In genomic region chr2:122191331-122191730, GRCh38 we compare ENCODE assay signal across 8 cellular contexts.
A peak's percentile ranks its signal among the peaks of the same experiment; 100 is the strongest.
DNase-seq lines count a peak whose midpoint lies in the region; ATAC-seq and TF ChIP-seq lines count a peak whose summit lies in the region.

No MANE protein-coding gene starts in this region.

- H3K4me3 ChIP-seq in colonic mucosa: no peak overlapping the region
- no peak overlapping the region for H3K4me3 ChIP-seq in uterus

- DNase-seq in COLO668 (lab: John Stamatoyannopoulos, UW; ENCODE audit: unreplicated experiment) (peak; percentile 29), GM19238 (ENCODE audit: insufficient read length, low spot score) (peak; percentile 13), NCI-H1694 (lab: John Stamatoyannopoulos, UW) (peak; percentile 80), colonic mucosa (peak; percentile 21), renal cortical epithelial cell (ENCODE audit: low read depth) (peak; percentile 66), uterus (no peak)
- DNase-seq in activated CD4-positive, alpha-beta T cell treated with anti-CD3 and anti-CD28 coated beads, Interleukin-2, amount 50 U/mL, for 4 hours: no peak

- TF ChIP-seq POLR2A in uterus (IDR thresholded peaks at IDR 0.05): no peak

- H3K27me3 ChIP-seq in colonic mucosa (no peaks in the 10 kb centered on the region), uterus (no peaks in the 10 kb centered on the region)

- no peaks in the 10 kb centered on the region for H3K36me3 ChIP-seq in colonic mucosa
- no peaks in the 10 kb centered on the region for H3K36me3 ChIP-seq in uterus

- intact Hi-C loops in colonic mucosa (cut with DNase I): no loop called here
- intact Hi-C loops in uterus (cut with DNase I; ENCODE audit: low total_unique reads): no loop called here

- H3K9me3 ChIP-seq in colonic mucosa (no peaks in the 10 kb centered on the region), uterus (no peaks in the 10 kb centered on the region)

- H3K4me1 ChIP-seq in colonic mucosa (no peaks in the 10 kb centered on the region), uterus (no peaks in the 10 kb centered on the region)

- no peak for ATAC-seq in GM18873 (IDR thresholded peaks at IDR 0.05; ENCODE audit: low FRiP score, unreplicated experiment)

- H3K27ac ChIP-seq in colonic mucosa (no peak overlapping the region), uterus (no peak overlapping the region)

- TF ChIP-seq CTCF in colonic mucosa (IDR thresholded peaks at IDR 0.05) (no peak), uterus (IDR thresholded peaks at IDR 0.05) (no peak)

- H3K9ac ChIP-seq in colonic mucosa (ENCODE audit: low read depth in 2 of 2, low read length in 2 of 2): no peak overlapping the region

Comparison
In these comparisons a context has a peak if more than half of its experiments do, and no peak if none do; other contexts are left out.
1. DNase-seq: peak in COLO668 (single experiment), GM19238 (single experiment), NCI-H1694 (single experiment), colonic mucosa (single experiment) and renal cortical epithelial cell (single experiment); none in uterus (0 of 2) and activated CD4-positive, alpha-beta T cell treated with anti-CD3 and anti-CD28 coated beads, Interleukin-2, amount 50 U/mL, for 4 hours (0 of 2).